Comparison of ENCODE assay signal across 13 cellular contexts in genomic region chr20:21901470-21902275, GRCh38.
DNase-seq lines count a peak whose midpoint lies in the region; ATAC-seq and TF ChIP-seq lines count a peak whose summit lies in the region.
"Had no signal": no experiment of that assay in that cellular context is flagged by ENCODE, and none has a peak within 500 bp of the region (broad histone marks: within the 10 kb centered on the region; RNA-seq: fewer than 3 reads in every experiment).

No MANE protein-coding gene starts in this region.

- intact Hi-C loops in tibial artery (cut with DNase I; ENCODE audit: low total_unique reads) (no loop called here), CD14-positive monocyte (cut with micrococcal nuclease) (no loop called here)
- intact Hi-C loops in activated CD4-positive, alpha-beta T cell treated with anti-CD3 and anti-CD28 coated beads for 36 hours (cut with DNase I, micrococcal nuclease): loop anchor here in 1 of 2 experiments (1.0 kb wide), 1 partner anchor 9 kb away; no protein-coding TSS in a partner anchor

- H3K27me3 ChIP-seq in MG63 (no peaks in the 10 kb centered on the region), tibial artery (no peaks in the 10 kb centered on the region)
- H3K27me3 ChIP-seq: dorsolateral prefrontal cortex had no signal

- peaks cover 0 to 8% (median 2%) of the 10 kb centered on the region in 4 donors for H3K4me1 ChIP-seq in tibial artery

- H3K27ac ChIP-seq in tibial artery: no peak overlapping the region
- H3K27ac ChIP-seq: dorsolateral prefrontal cortex had no signal

- no peak for TF ChIP-seq CTCF in tibial artery (IDR thresholded peaks at IDR 0.05)
- TF ChIP-seq CTCF in CD14-positive monocyte (IDR thresholded peaks at IDR 0.05): no peak

- no peak overlapping the region for H3K4me3 Mint-ChIP-seq in CD14-positive monocyte
- no peak overlapping the region for H3K4me3 Mint-ChIP-seq in activated CD4-positive, alpha-beta T cell treated with anti-CD3 and anti-CD28 coated beads for 36 hours
- H3K4me3 Mint-ChIP-seq in naive thymus-derived CD8-positive, alpha-beta T cell: no peak overlapping the region
- H3K4me3 Mint-ChIP-seq: activated CD8-positive, alpha-beta T cell treated with anti-CD3 and anti-CD28 coated beads for 36 hours had no signal

- H3K4me3 ChIP-seq in MG63: no peak overlapping the region
- H3K4me3 ChIP-seq in tibial artery: no peak overlapping the region
- H3K4me3 ChIP-seq: dorsolateral prefrontal cortex had no signal

- CTCF ChIA-PET in activated CD4-positive, alpha-beta T cell treated with anti-CD3 and anti-CD28 coated beads for 36 hours (lab: Charles Lee): no interaction called here

- no peaks in the 10 kb centered on the region for H3K27me3 Mint-ChIP-seq in CD14-positive monocyte (ENCODE audit: low read depth in 3 of 3)
- no peaks in the 10 kb centered on the region for H3K27me3 Mint-ChIP-seq in activated CD4-positive, alpha-beta T cell treated with anti-CD3 and anti-CD28 coated beads for 36 hours
- no peaks in the 10 kb centered on the region for H3K27me3 Mint-ChIP-seq in naive thymus-derived CD8-positive, alpha-beta T cell
- H3K27me3 Mint-ChIP-seq: activated CD8-positive, alpha-beta T cell treated with anti-CD3 and anti-CD28 coated beads for 36 hours had no signal

- peaks cover 0 to 12% (median 2%) of the 10 kb centered on the region in 7 donors for H3K9me3 Mint-ChIP-seq in CD14-positive monocyte
- H3K9me3 Mint-ChIP-seq in activated CD4-positive, alpha-beta T cell treated with anti-CD3 and anti-CD28 coated beads for 36 hours (ENCODE audit: low read depth): peaks cover 8% of the 10 kb centered on the region
- H3K9me3 Mint-ChIP-seq in naive thymus-derived CD8-positive, alpha-beta T cell: peaks cover 0 to 17% (median 8%) of the 10 kb centered on the region in 9 donors

- peak; percentile 80 for ATAC-seq in left lobe of liver
- no peak for ATAC-seq in activated CD4-positive, alpha-beta T cell treated with anti-CD3 and anti-CD28 coated beads for 36 hours
- ATAC-seq in naive thymus-derived CD8-positive, alpha-beta T cell: no peak
- ATAC-seq: activated CD8-positive, alpha-beta T cell treated with anti-CD3 and anti-CD28 coated beads for 36 hours had no signal

- no peaks in the 10 kb centered on the region for H3K9me3 ChIP-seq in MG63
- no peaks in the 10 kb centered on the region for H3K9me3 ChIP-seq in tibial artery

- H3K36me3 ChIP-seq in MG63: no peaks in the 10 kb centered on the region
- H3K36me3 ChIP-seq in tibial artery: no peaks in the 10 kb centered on the region

- peak overlapping the region in 1 of 7 donors; percentile 7 for H3K27ac Mint-ChIP-seq in CD14-positive monocyte
- no peak overlapping the region for H3K27ac Mint-ChIP-seq in activated CD4-positive, alpha-beta T cell treated with anti-CD3 and anti-CD28 coated beads for 36 hours
- no peak overlapping the region for H3K27ac Mint-ChIP-seq in naive thymus-derived CD8-positive, alpha-beta T cell
- H3K27ac Mint-ChIP-seq: activated CD8-positive, alpha-beta T cell treated with anti-CD3 and anti-CD28 coated beads for 36 hours had no signal

- POLR2A ChIA-PET in activated CD4-positive, alpha-beta T cell treated with anti-CD3 and anti-CD28 coated beads for 36 hours (lab: Charles Lee): no interaction called here
- POLR2A ChIA-PET in naive thymus-derived CD8-positive, alpha-beta T cell (lab: Charles Lee): no interaction called here

- H3K4me1 Mint-ChIP-seq in CD14-positive monocyte: no peaks in the 10 kb centered on the region
- H3K4me1 Mint-ChIP-seq in activated CD4-positive, alpha-beta T cell treated with anti-CD3 and anti-CD28 coated beads for 36 hours: no peaks in the 10 kb centered on the region
- no peaks in the 10 kb centered on the region for H3K4me1 Mint-ChIP-seq in naive thymus-derived CD8-positive, alpha-beta T cell

- DNase-seq in MG63 (peak; percentile 20), SHP77 (lab: John Stamatoyannopoulos, UW) (peak; percentile 85 to 87), left lobe of liver (ENCODE audit: low spot score) (peak; percentile 61), tibial artery (peak; percentile 86 to 90), CD14-positive monocyte (ENCODE audit: low spot score) (no peak), NCI-H82 treated with DMSO at 0.1 percent for 48 hours (lab: John Stamatoyannopoulos, UW; ENCODE audit: unreplicated experiment) (no peak)
- no peak for DNase-seq in activated CD4-positive, alpha-beta T cell treated with anti-CD3 and anti-CD28 coated beads for 36 hours
- no peak for DNase-seq in naive thymus-derived CD8-positive, alpha-beta T cell
- DNase-seq: activated CD8-positive, alpha-beta T cell treated with anti-CD3 and anti-CD28 coated beads for 36 hours; activated effector memory CD4-positive, alpha-beta T cell treated with Interleukin-2 at 50 U/mL for 16 hours; IMR-90; NCI-H1048 had no signal

- no peaks in the 10 kb centered on the region for H3K36me3 Mint-ChIP-seq in CD14-positive monocyte
- H3K36me3 Mint-ChIP-seq in activated CD4-positive, alpha-beta T cell treated with anti-CD3 and anti-CD28 coated beads for 36 hours (ENCODE audit: low read depth): no peaks in the 10 kb centered on the region
- H3K36me3 Mint-ChIP-seq in naive thymus-derived CD8-positive, alpha-beta T cell: no peaks in the 10 kb centered on the region

Comparison
In these comparisons a context has a peak if more than half of its experiments do, and no peak if none do; other contexts are left out.
1. DNase-seq: peak in MG63 (single experiment), SHP77 (2 of 2), left lobe of liver (single experiment) and tibial artery (2 of 2); none in CD14-positive monocyte (single experiment), activated CD4-positive, alpha-beta T cell treated with anti-CD3 and anti-CD28 coated beads for 36 hours (single experiment), naive thymus-derived CD8-positive, alpha-beta T cell (0 of 10) and NCI-H82 treated with DMSO at 0.1 percent for 48 hours (single experiment).